15 cellular contexts compared by ENCODE assay signal in the genomic region with DNA sequence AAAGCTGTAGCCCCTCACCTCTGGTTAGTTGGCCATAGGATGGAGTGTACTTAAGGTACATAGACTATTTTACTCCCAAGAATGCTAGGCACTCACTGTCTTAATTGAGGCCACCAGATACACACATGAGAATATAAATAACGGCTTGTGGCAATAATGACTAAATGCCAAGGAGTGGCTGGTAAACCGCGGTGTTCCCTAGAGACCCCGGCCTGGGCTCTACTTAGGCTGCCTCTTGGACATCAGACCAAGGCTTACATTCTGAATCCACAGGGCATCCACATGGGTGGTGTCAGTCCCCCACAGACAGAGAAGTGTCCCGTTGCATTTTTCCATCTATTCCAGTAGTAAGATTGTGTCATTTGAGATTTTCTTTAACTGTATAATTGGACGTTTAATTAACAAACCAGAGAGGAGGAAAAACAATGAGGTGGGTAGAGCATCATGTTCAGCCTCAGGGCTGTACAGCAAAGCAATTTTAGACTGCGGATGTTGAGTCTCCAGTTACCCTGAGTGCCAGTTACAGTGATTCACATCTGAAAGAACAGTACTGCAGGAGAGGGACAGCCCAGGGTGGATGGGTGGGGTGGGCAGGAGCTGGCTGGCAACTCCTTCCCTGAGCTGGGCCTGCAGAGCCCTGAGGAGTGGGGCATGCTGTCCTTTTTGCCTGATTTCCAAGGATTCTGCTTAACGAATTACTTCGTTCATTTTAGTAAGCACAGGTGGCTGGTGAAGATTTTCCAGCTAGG. TPM values are rescaled to one million over a fixed set of nuclear protein-coding genes. Genes with fewer than 3 reads are reported as not detected.
DNase-seq lines count a peak whose midpoint lies in the region; ATAC-seq and TF ChIP-seq lines count a peak whose summit lies in the region.
"Had no signal": no experiment of that assay in that cellular context is flagged by ENCODE, and none has a peak within 500 bp of the region (broad histone marks: within the 10 kb centered on the region; RNA-seq: fewer than 3 reads in every experiment).

No MANE protein-coding gene starts in this region.

- H3K4me3 Mint-ChIP-seq in HFFc6, result no peak overlapping the region
- H3K4me3 Mint-ChIP-seq in stimulated activated naive CD8-positive, alpha-beta T cell treated with anti-CD3 and anti-CD28 coated beads, Interleukin-15, amount 100 ng/mL, for 72 hours, result no peak overlapping the region
- H3K4me3 Mint-ChIP-seq: activated CD4-positive, alpha-beta T cell treated with anti-CD3 and anti-CD28 coated beads for 36 hours; H9; stimulated activated memory B cell treated with anti-CD40 and anti-IgM and Interleukin-4, amounts not matched to agents 10 μg/mL and 1 μg/mL and 100 μg/mL, for 72 hours had no signal

- H3K36me3 ChIP-seq in suprapubic skin, result peaks cover 57% of the 10 kb centered on the region

- H3K27ac Mint-ChIP-seq in HFFc6, result 0 out of 2 replicates have a peak overlapping the region, but pooled peaks have one; percentile 14
- peak overlapping the region in 1 of 2 donors; percentile 77 for H3K27ac Mint-ChIP-seq in stimulated activated naive CD8-positive, alpha-beta T cell treated with anti-CD3 and anti-CD28 coated beads, Interleukin-15, amount 100 ng/mL, for 72 hours
- H3K27ac Mint-ChIP-seq: activated CD4-positive, alpha-beta T cell treated with anti-CD3 and anti-CD28 coated beads for 36 hours; stimulated activated memory B cell treated with anti-CD40 and anti-IgM and Interleukin-4, amounts not matched to agents 10 μg/mL and 1 μg/mL and 100 μg/mL, for 72 hours had no signal

- H3K4me1 ChIP-seq in suprapubic skin, result peaks cover 11% of the 10 kb centered on the region

- no peak for TF ChIP-seq EP300 in suprapubic skin (IDR thresholded peaks at IDR 0.05)

- peaks cover 37% of the 10 kb centered on the region for H3K36me3 Mint-ChIP-seq in HFFc6 (ENCODE audit: low read depth)

- no peak for ATAC-seq in left lobe of liver
- ATAC-seq in stimulated activated naive CD8-positive, alpha-beta T cell treated with anti-CD3 and anti-CD28 coated beads, Interleukin-15, amount 100 ng/mL, for 72 hours, result no peak
- ATAC-seq: activated CD4-positive, alpha-beta T cell treated with anti-CD3 and anti-CD28 coated beads for 36 hours; gastroesophageal sphincter; stimulated activated memory B cell treated with anti-CD40 and anti-IgM and Interleukin-4, amounts not matched to agents 10 μg/mL and 1 μg/mL and 100 μg/mL, for 72 hours had no signal

- no peak for TF ChIP-seq POLR2A in suprapubic skin (IDR thresholded peaks at IDR 0.05)

- H3K9me3 ChIP-seq in suprapubic skin, result no peaks in the 10 kb centered on the region
- H3K9me3 ChIP-seq: gastroesophageal sphincter, tibial nerve had no signal

- peaks cover 18% of the 10 kb centered on the region for H3K4me1 Mint-ChIP-seq in HFFc6 (ENCODE audit: low read depth)
- H3K4me1 Mint-ChIP-seq in stimulated activated naive CD8-positive, alpha-beta T cell treated with anti-CD3 and anti-CD28 coated beads, Interleukin-15, amount 100 ng/mL, for 72 hours, result peaks cover 10% of the 10 kb centered on the region

- no peaks in the 10 kb centered on the region for H3K9me3 Mint-ChIP-seq in HFFc6
- H3K9me3 Mint-ChIP-seq in stimulated activated naive CD8-positive, alpha-beta T cell treated with anti-CD3 and anti-CD28 coated beads, Interleukin-15, amount 100 ng/mL, for 72 hours, result no peaks in the 10 kb centered on the region
- H3K9me3 Mint-ChIP-seq: H9; stimulated activated memory B cell treated with anti-CD40 and anti-IgM and Interleukin-4, amounts not matched to agents 10 μg/mL and 1 μg/mL and 100 μg/mL, for 72 hours had no signal

- DNase-seq in HFFc6 (no peak), left lobe of liver (ENCODE audit: low spot score) (peak; percentile 29), suprapubic skin (ENCODE audit: low spot score in 2 of 2) (peak; percentile 22 to 29), NCI-H226 (no peak), AG08396 (ENCODE audit: low spot score) (no peak)
- DNase-seq in stimulated activated naive CD8-positive, alpha-beta T cell treated with anti-CD3 and anti-CD28 coated beads, Interleukin-15, amount 100 ng/mL, for 72 hours, result no peak
- DNase-seq: activated CD4-positive, alpha-beta T cell treated with anti-CD3 and anti-CD28 coated beads for 36 hours; DMS79; H9; NCI-H1092 treated with DMSO at 0.1 percent for 48 hours; NCI-H524 treated with DMSO at 0.1 percent for 48 hours had no signal

- H3K27me3 ChIP-seq in suprapubic skin, result no peaks in the 10 kb centered on the region
- H3K27me3 ChIP-seq: gastroesophageal sphincter, tibial nerve had no signal

- no peak for TF ChIP-seq CTCF in HFFc6 (IDR thresholded peaks at IDR 0.05)
- TF ChIP-seq CTCF in VCaP (conservative IDR thresholded peaks at IDR 0.05), result no peak
- no peak for TF ChIP-seq CTCF in suprapubic skin (IDR thresholded peaks at IDR 0.05)

- peaks cover 11% of the 10 kb centered on the region for H3K27me3 Mint-ChIP-seq in HFFc6 (ENCODE audit: insufficient read depth)
- H3K27me3 Mint-ChIP-seq in stimulated activated naive CD8-positive, alpha-beta T cell treated with anti-CD3 and anti-CD28 coated beads, Interleukin-15, amount 100 ng/mL, for 72 hours, result no peaks in the 10 kb centered on the region
- H3K27me3 Mint-ChIP-seq: activated CD4-positive, alpha-beta T cell treated with anti-CD3 and anti-CD28 coated beads for 36 hours; stimulated activated memory B cell treated with anti-CD40 and anti-IgM and Interleukin-4, amounts not matched to agents 10 μg/mL and 1 μg/mL and 100 μg/mL, for 72 hours had no signal

- H3K27ac ChIP-seq in VCaP, result peak overlapping the region; percentile 59
- H3K27ac ChIP-seq in suprapubic skin, result no peak overlapping the region
- H3K27ac ChIP-seq: gastroesophageal sphincter, tibial nerve had no signal

- no peak overlapping the region for H3K4me3 ChIP-seq in suprapubic skin
- H3K4me3 ChIP-seq: gastroesophageal sphincter, tibial nerve had no signal

- WGBS in suprapubic skin, result 78% methylated on average over 9 of the region's 9 CpGs

RNA-seq across cellular contexts. Expression of a gene that starts 20.5 kb away (rescaled TPM):
- total RNA-seq in HFFc6 (2021; fragmentation: NEBNext Ultra II Directional; extraction: Animal tissue kit (Norgen Biotek cat#: 25700)), result 10 to 100 TPM; 16.6 to 31.3 (median 19.4) TPM
- total RNA-seq in left lobe of liver, result 10.2 TPM
- 100 to 1,000 TPM; 107 to 172 (median 128) TPM for total RNA-seq in suprapubic skin

RNA-seq across cellular contexts. Expression of a gene that starts 26.9 kb away (rescaled TPM):
- total RNA-seq in HFFc6 (2021; fragmentation: NEBNext Ultra II Directional; extraction: Animal tissue kit (Norgen Biotek cat#: 25700)), result 10 to 100 TPM; 12.0 to 14.9 (median 13.4) TPM
- total RNA-seq in left lobe of liver (6.0 TPM), suprapubic skin (10 to 100 TPM; 15.9 to 21.9 (median 18.5) TPM)

Comparison
In these comparisons a context has a peak if more than half of its experiments do, and no peak if none do; other contexts are left out.
1. DNase-seq: peak in left lobe of liver (single experiment) and suprapubic skin (2 of 2); none in HFFc6 (single experiment), NCI-H226 (single experiment), stimulated activated naive CD8-positive, alpha-beta T cell treated with anti-CD3 and anti-CD28 coated beads, Interleukin-15, amount 100 ng/mL, for 72 hours (0 of 2) and AG08396 (single experiment).